Comparison of ENCODE assay signal across 8 cellular contexts in genomic region chr1:112466078-112466660, GRCh38. TPM values are rescaled to one million over a fixed set of nuclear protein-coding genes. Genes with fewer than 3 reads are reported as not detected.
DNase-seq lines count a peak whose midpoint lies in the region; ATAC-seq and TF ChIP-seq lines count a peak whose summit lies in the region.

No MANE protein-coding gene starts in this region.

- H3K36me3 ChIP-seq in WERI-Rb-1 (no peaks in the 10 kb centered on the region), breast epithelium (no peaks in the 10 kb centered on the region)

- peak; percentile 81 for ATAC-seq in GM18870 (IDR thresholded peaks at IDR 0.05; ENCODE audit: unreplicated experiment)
- ATAC-seq in HG03108 (IDR thresholded peaks at IDR 0.05; ENCODE audit: unreplicated experiment), result peak; percentile 96

- peak overlapping the region; percentile 55 for H3K4me3 ChIP-seq in AG04450 (ENCODE audit: low read depth, low read length)
- H3K4me3 ChIP-seq in WERI-Rb-1 (ENCODE audit: low read depth, low read length), result peak overlapping the region; percentile 24; the same call in 1 of the 2 replicates
- H3K4me3 ChIP-seq in breast epithelium, result peak overlapping the region; percentile 32 to 56 (median 52)

- H3K27me3 ChIP-seq in AG04450 (ENCODE audit: control insufficient read depth, insufficient read depth, low read length), result no peaks in the 10 kb centered on the region
- H3K27me3 ChIP-seq in WERI-Rb-1 (ENCODE audit: insufficient read depth, low read depth, severe bottlenecking), result no peaks in the 10 kb centered on the region
- H3K27me3 ChIP-seq in breast epithelium, result no peaks in the 10 kb centered on the region

- H3K27ac ChIP-seq in AG04450 (ENCODE audit: low read depth, low read length) (peak overlapping the region; percentile 69), WERI-Rb-1 (no peak overlapping the region), breast epithelium (peak overlapping the region; percentile 91 to 92)

- H3K9me3 ChIP-seq in AG04450 (ENCODE audit: control insufficient read depth, insufficient read depth, low read length) (no peaks in the 10 kb centered on the region), WERI-Rb-1 (ENCODE audit: severe bottlenecking) (no peaks in the 10 kb centered on the region), breast epithelium (no peaks in the 10 kb centered on the region)

- TF ChIP-seq CTCF in AG04450 (IDR thresholded peaks at IDR 0.05; ENCODE audit: low read depth, low read length) (peak; percentile 80), WERI-Rb-1 (IDR thresholded peaks at IDR 0.05; ENCODE audit: low read depth, low read length) (peak; percentile 81), breast epithelium (IDR thresholded peaks at IDR 0.05) (peak; percentile 87 to 94 (median 91))

- intact Hi-C loops in breast epithelium (cut with DNase I; ENCODE audit: low total_unique reads), result loop anchor here (10.0 kb wide), 1 partner anchor 71 kb away; the partner anchor contains the start of gene CTTNBP2NL

- POLR2A ChIA-PET in AG04450 (lab: Yijun Ruan, JAX), result interaction anchor here (0.6 to 2.0 kb wide), 5 partner anchors 15 to 75 kb away, joined by 3 to 6 read pairs (median 4); no protein-coding TSS in a partner anchor

- DNase-seq in AG04450 (ENCODE audit: low read depth, low spot score) (peak; percentile 89), NCI-H2171 treated with DMSO at 0.1 percent for 48 hours (lab: John Stamatoyannopoulos, UW) (peak; percentile 84), WERI-Rb-1 (peak; percentile 94), breast epithelium (ENCODE audit: low spot score in 2 of 2) (peak; percentile 88 to 94), iPS-NIHi7 (ENCODE audit: extremely low spot score) (peak; percentile 91), smooth muscle cell of the brain vasculature (ENCODE audit: low read depth, low spot score) (peak; percentile 79)

- peaks cover 0 to 7% of the 10 kb centered on the region in 2 donors for H3K4me1 ChIP-seq in breast epithelium

- CTCF ChIA-PET in AG04450 (lab: Charles Lee), result interaction anchor here (0.6 to 6.3 kb wide), 37 partner anchors 9 to 808 kb away, joined by 3 to 125 read pairs (median 4); partner anchors contain the start of gene CTTNBP2NL

- no peak for TF ChIP-seq POLR2A in breast epithelium (IDR thresholded peaks at IDR 0.05)

RNA-seq across cellular contexts. Expression of gene WNT2B, which starts 42.6 kb away (rescaled TPM):
- 2.7 and 2.8 TPM in 2 replicates for polyA plus RNA-seq in AG04450 (2011; rRNA removed)
- 3.8 and 4.2 TPM in 2 replicates for polyA minus RNA-seq in AG04450 (2011; rRNA and poly(A)+ RNA removed)
- 1 to 10 TPM; 2.9 to 6.1 (median 6.0) TPM for total RNA-seq in breast epithelium
